In genomic region chr1:145729661-145730436, GRCh38 we compare ENCODE assay signal across 20 cellular contexts. TPM values are rescaled to one million over a fixed set of nuclear protein-coding genes. Genes with fewer than 3 reads are reported as not detected.
"Had no signal": no experiment of that assay in that cellular context is flagged by ENCODE, and none has a peak within 500 bp of the region (broad histone marks: within the 10 kb centered on the region; RNA-seq: fewer than 3 reads in every experiment).

No MANE protein-coding gene starts in this region.

- ATAC-seq: activated naive CD8-positive, alpha-beta T cell treated with anti-CD3 and anti-CD28 coated beads, Interleukin-2, amount 50 U/mL, for 24 hours; activated T-helper 17 cell treated with anti-CD3 and anti-CD28 coated beads, Interleukin-2, amount 50 U/mL, for 72 hours; gastroesophageal sphincter; left ventricle myocardium superior; right cardiac atrium had no signal

- H3K27me3 Mint-ChIP-seq: activated naive CD8-positive, alpha-beta T cell treated with anti-CD3 and anti-CD28 coated beads, Interleukin-2, amount 50 U/mL, for 24 hours; activated T-helper 17 cell treated with anti-CD3 and anti-CD28 coated beads, Interleukin-2, amount 50 U/mL, for 72 hours had no signal

- H3K36me3 ChIP-seq: esophagus squamous epithelium, gastroesophageal sphincter, prostate gland, stomach, upper lobe of left lung had no signal

- H3K27ac ChIP-seq: esophagus squamous epithelium, gastroesophageal sphincter, prostate gland, stomach, testis, upper lobe of left lung had no signal

- H3K27ac Mint-ChIP-seq: activated CD4-positive, alpha-beta T cell treated with anti-CD3 and anti-CD28 coated beads, Interleukin-2, amount 10 ng/mL, durations not matched to agents 7 days and 5 days; activated naive CD8-positive, alpha-beta T cell treated with anti-CD3 and anti-CD28 coated beads, Interleukin-2, amount 50 U/mL, for 24 hours; activated T-helper 17 cell treated with anti-CD3 and anti-CD28 coated beads, Interleukin-2, amount 50 U/mL, for 72 hours; T-helper 2 cell treated with Interferon-gamma antibody and Interleukin-4, amounts not matched to agents 5 μg/mL and 100 μg/mL, for 36 hours had no signal

- H3K27me3 ChIP-seq: esophagus squamous epithelium, gastroesophageal sphincter, stomach, testis, upper lobe of left lung had no signal

- H3K4me1 ChIP-seq: esophagus squamous epithelium, gastroesophageal sphincter, prostate gland, stomach, testis, upper lobe of left lung had no signal

- H3K9me3 ChIP-seq: esophagus squamous epithelium, gastroesophageal sphincter, prostate gland, stomach, testis, upper lobe of left lung had no signal

- H3K9me3 Mint-ChIP-seq: activated CD4-positive, alpha-beta T cell treated with anti-CD3 and anti-CD28 coated beads, Interleukin-2, amount 10 ng/mL, durations not matched to agents 7 days and 5 days; activated naive CD8-positive, alpha-beta T cell treated with anti-CD3 and anti-CD28 coated beads, Interleukin-2, amount 50 U/mL, for 24 hours; activated T-helper 17 cell treated with anti-CD3 and anti-CD28 coated beads, Interleukin-2, amount 50 U/mL, for 72 hours; T-helper 2 cell treated with Interferon-gamma antibody and Interleukin-4, amounts not matched to agents 5 μg/mL and 100 μg/mL, for 36 hours had no signal

- H3K4me3 ChIP-seq: esophagus squamous epithelium, gastroesophageal sphincter, prostate gland, stomach, testis, upper lobe of left lung had no signal

- DNase-seq: activated CD4-positive, alpha-beta T cell treated with anti-CD3 and anti-CD28 coated beads, Interleukin-2, amount 10 ng/mL, durations not matched to agents 7 days and 5 days; activated naive CD4-positive, alpha-beta T cell treated with Interleukin-2 at 50 U/mL for 16 hours; activated naive CD8-positive, alpha-beta T cell treated with anti-CD3 and anti-CD28 coated beads, Interleukin-2, amount 50 U/mL, for 24 hours; aorta; effector CD8-positive, alpha-beta T cell; esophagus squamous epithelium; kidney; left ventricle myocardium superior; mesendoderm; right cardiac atrium; stomach; testis; upper lobe of left lung had no signal

- H3K4me1 Mint-ChIP-seq: activated CD4-positive, alpha-beta T cell treated with anti-CD3 and anti-CD28 coated beads, Interleukin-2, amount 10 ng/mL, durations not matched to agents 7 days and 5 days; activated T-helper 17 cell treated with anti-CD3 and anti-CD28 coated beads, Interleukin-2, amount 50 U/mL, for 72 hours had no signal

- H3K4me3 Mint-ChIP-seq: activated CD4-positive, alpha-beta T cell treated with anti-CD3 and anti-CD28 coated beads, Interleukin-2, amount 10 ng/mL, durations not matched to agents 7 days and 5 days; activated naive CD8-positive, alpha-beta T cell treated with anti-CD3 and anti-CD28 coated beads, Interleukin-2, amount 50 U/mL, for 24 hours; activated T-helper 17 cell treated with anti-CD3 and anti-CD28 coated beads, Interleukin-2, amount 50 U/mL, for 72 hours; T-helper 2 cell treated with Interferon-gamma antibody and Interleukin-4, amounts not matched to agents 5 μg/mL and 100 μg/mL, for 36 hours had no signal

RNA-seq across cellular contexts. Expression of gene CD160, which starts 10.6 kb away (rescaled TPM):
- total RNA-seq: activated CD4-positive, alpha-beta T cell treated with anti-CD3 and anti-CD28 coated beads, Interleukin-2, amount 10 ng/mL, durations not matched to agents 7 days and 5 days; activated T-helper 17 cell treated with anti-CD3 and anti-CD28 coated beads, Interleukin-2, amount 50 U/mL, for 72 hours; endothelial cell of umbilical vein; esophagus squamous epithelium; omental fat pad; prostate gland; right cardiac atrium had no signal
- polyA plus RNA-seq: endothelial cell of umbilical vein, neural cell, right cardiac atrium had no signal

RNA-seq across cellular contexts. Expression of gene PDZK1, which starts 22.7 kb away (rescaled TPM):
- total RNA-seq: left ventricle myocardium superior had no signal
